In the genomic region with DNA sequence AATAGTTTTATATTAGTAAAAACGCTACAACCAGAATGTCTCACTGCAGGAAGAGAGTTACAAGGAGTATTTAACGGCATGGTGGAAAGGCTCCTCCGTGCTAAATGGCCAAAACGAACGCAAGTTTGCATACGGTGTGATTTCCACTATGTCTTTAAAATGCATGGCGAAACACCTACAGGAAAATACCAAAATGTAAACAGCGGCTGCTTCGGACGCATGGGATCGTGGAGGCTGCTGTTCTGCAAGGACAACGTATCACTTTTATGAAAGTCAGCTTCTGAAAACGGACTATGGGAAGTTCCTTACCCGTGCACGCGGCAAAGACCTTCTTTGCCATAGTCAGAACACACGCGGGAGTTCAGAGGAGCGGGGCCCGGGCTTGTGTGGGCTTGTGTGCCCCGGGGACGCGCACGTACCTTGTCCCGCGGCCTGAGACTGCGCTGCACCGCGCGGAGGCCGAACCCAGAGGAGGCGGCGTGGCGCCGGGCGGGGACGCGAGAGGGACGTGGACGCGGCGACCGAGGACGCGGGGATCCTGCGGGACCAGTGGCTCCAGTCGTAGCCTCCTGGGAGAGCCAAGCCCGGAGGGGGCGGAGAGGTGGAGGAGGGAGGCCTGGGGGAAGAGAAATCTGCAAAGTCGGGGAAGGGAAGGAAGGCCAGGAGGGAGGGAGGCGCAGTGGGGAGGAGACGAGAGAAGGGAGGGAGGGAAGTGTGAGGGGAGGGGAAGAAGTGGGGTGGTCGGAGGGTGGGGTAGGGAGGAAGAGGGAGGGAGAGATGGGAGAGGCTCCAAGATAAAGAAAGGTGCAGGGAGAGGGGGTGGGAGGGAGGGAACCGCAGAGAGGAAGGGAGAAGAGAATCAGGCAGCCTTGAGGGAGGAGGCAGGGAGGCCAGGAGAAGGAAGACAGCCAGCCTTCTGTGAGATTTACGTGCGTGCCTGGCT, we compare ENCODE assay signal across 8 cellular contexts. TPM values are rescaled to one million over a fixed set of nuclear protein-coding genes. Genes with fewer than 3 reads are reported as not detected.
A peak's percentile ranks its signal among the peaks of the same experiment; 100 is the strongest.
DNase-seq lines count a peak whose midpoint lies in the region; ATAC-seq lines count a peak whose summit lies in the region.

Gene CMBL (minus strand): TSS at position 697 of the 943 bp plus-strand sequence. CDS start 17,140 bp downstream, outside the sequence.

- peak in 1 of 5 donors; percentile 8 for DNase-seq in CD4-positive, alpha-beta memory T cell
- peak; percentile 67 for DNase-seq in NCI-H510A treated with DMSO at 0.1 percent for 48 hours (lab: John Stamatoyannopoulos, UW)
- DNase-seq in activated naive CD4-positive, alpha-beta T cell treated with anti-CD3 and anti-CD28 coated beads, Interleukin-2, amount 50 U/mL, for 16 hours, result peak; percentile 36
- peak; percentile 18 to 83 (median 66) for DNase-seq in head of caudate nucleus
- no peak for DNase-seq in neuronal stem cell (ENCODE audit: low spot score)
- no peak for DNase-seq in T1000 (lab: John Stamatoyannopoulos, UW)

- H2BK120ac ChIP-seq in neuronal stem cell (ENCODE audit: low read depth, low read length), result no peak within 1 kb of the TSS

- H3K14ac ChIP-seq in neuronal stem cell (ENCODE audit: low read length), result peak within 1 kb of the TSS; percentile 97

- H3K4me1 Mint-ChIP-seq in CD4-positive, alpha-beta memory T cell, result peaks cover 4 to 9% (median 6%) of the 10 kb centered on the region in 4 donors

- H4K91ac ChIP-seq in neuronal stem cell (ENCODE audit: low read depth, low read length, poor library complexity), result peak within 1 kb of the TSS; percentile 77

- no peaks in the 10 kb centered on the region for H3K27me3 ChIP-seq in CD4-positive, alpha-beta memory T cell (ENCODE audit: insufficient read depth, low read length)
- H3K27me3 ChIP-seq in neuronal stem cell (ENCODE audit: control insufficient read depth in 3 of 3, insufficient read depth in 3 of 3, low read depth in 1 of 3, low read length in 3 of 3), result peaks cover 0 to 2% (median 0%) of the 10 kb centered on the region in 3 experiments

- H3K36me3 Mint-ChIP-seq in CD4-positive, alpha-beta memory T cell, result no peaks in the 10 kb centered on the region

- H3K4me3 ChIP-seq in CD4-positive, alpha-beta memory T cell (ENCODE audit: low read length in 2 of 2), result peak within 1 kb of the TSS in 1 of 2 donors; percentile 3
- peak within 1 kb of the TSS; percentile 60 to 82 for H3K4me3 ChIP-seq in neuronal stem cell (ENCODE audit: low read length in 2 of 2)

- H2AK5ac ChIP-seq in neuronal stem cell (ENCODE audit: low read depth, low read length), result no peak within 1 kb of the TSS

- peak within 1 kb of the TSS; percentile 67 for H3K4me2 ChIP-seq in neuronal stem cell (ENCODE audit: insufficient read depth, low read length, poor library complexity, severe bottlenecking)

- H3K27ac ChIP-seq in CD4-positive, alpha-beta memory T cell (ENCODE audit: low read depth, low read length), result no peak within 1 kb of the TSS
- no peak within 1 kb of the TSS for H3K27ac ChIP-seq in neuronal stem cell (replicated peaks; ENCODE audit: low read length)

- H3K27ac Mint-ChIP-seq in CD4-positive, alpha-beta memory T cell, result peak within 1 kb of the TSS in 1 of 7 donors; percentile 14

- intact Hi-C loops in CD4-positive, alpha-beta memory T cell (cut with micrococcal nuclease), result no loop called here
- intact Hi-C loops in head of caudate nucleus (cut with DNase I), result no loop called here

- H3K9me3 ChIP-seq in CD4-positive, alpha-beta memory T cell (ENCODE audit: control insufficient read depth in 1 of 2, low read length in 2 of 2), result no peaks in the 10 kb centered on the region
- peaks cover 0 to 3% of the 10 kb centered on the region in 2 donors for H3K9me3 ChIP-seq in neuronal stem cell (replicated peaks in 1 of 2; ENCODE audit: control insufficient read depth in 2 of 2, insufficient read depth in 1 of 2, low read depth in 1 of 2, low read length in 2 of 2)

- H2BK15ac ChIP-seq in neuronal stem cell (ENCODE audit: low read length), result no peak within 1 kb of the TSS

- peaks cover 4% of the 10 kb centered on the region for H3K4me1 ChIP-seq in CD4-positive, alpha-beta memory T cell (ENCODE audit: insufficient read depth, low read length)
- peaks cover 0 to 8% of the 10 kb centered on the region in 2 donors for H3K4me1 ChIP-seq in neuronal stem cell (ENCODE audit: control insufficient read depth in 2 of 2, insufficient read depth in 1 of 2, low read depth in 1 of 2, low read length in 2 of 2)

- H3K4me3 Mint-ChIP-seq in CD4-positive, alpha-beta memory T cell, result peak within 1 kb of the TSS; percentile 79 to 87 (median 83)

- no peaks in the 10 kb centered on the region for H3K36me3 ChIP-seq in CD4-positive, alpha-beta memory T cell (ENCODE audit: insufficient read depth, low read length)
- H3K36me3 ChIP-seq in neuronal stem cell (replicated peaks in 1 of 2; ENCODE audit: control insufficient read depth in 2 of 2, insufficient read depth in 2 of 2, low read length in 2 of 2), result no peaks in the 10 kb centered on the region

- no CpG with 5 or more reads among the region's 56 CpGs for WGBS in neuronal stem cell (ENCODE audit: extremely low coverage in 2 of 2, insufficient read length in 2 of 2, insufficient replicate concordance in 1 of 2), 2 donors

- peak within 1 kb of the TSS; percentile 99 for H3K18ac ChIP-seq in neuronal stem cell (ENCODE audit: low read length)

- H3K27me3 Mint-ChIP-seq in CD4-positive, alpha-beta memory T cell, result peaks cover 4 to 8% of the 10 kb centered on the region in 2 donors

- H2BK5ac ChIP-seq in neuronal stem cell (ENCODE audit: low read length), result no peak within 1 kb of the TSS

- no peaks in the 10 kb centered on the region for H3K79me1 ChIP-seq in neuronal stem cell (ENCODE audit: low read depth, low read length)

- H4K8ac ChIP-seq in neuronal stem cell (ENCODE audit: low read depth, low read length), result no peak within 1 kb of the TSS

- peak; percentile 85 for ATAC-seq in GM19023 (IDR thresholded peaks at IDR 0.05; ENCODE audit: unreplicated experiment)
- peak; percentile 89 for ATAC-seq in HG03139 (IDR thresholded peaks at IDR 0.05; ENCODE audit: unreplicated experiment)

- H3K9ac ChIP-seq in neuronal stem cell (ENCODE audit: low read depth, low read length, poor library complexity), result peak within 1 kb of the TSS; percentile 93

- peak within 1 kb of the TSS; percentile 96 for H2AFZ ChIP-seq in neuronal stem cell (ENCODE audit: low read length)

- peak within 1 kb of the TSS; percentile 58 for H2BK12ac ChIP-seq in neuronal stem cell (ENCODE audit: low read length)

- CTCF ChIA-PET in CD4-positive, alpha-beta memory T cell (lab: Charles Lee; ENCODE audit: partially characterized antibody), result no interaction called here

- peak within 1 kb of the TSS; percentile 80 for H3K23ac ChIP-seq in neuronal stem cell (ENCODE audit: low read depth, low read length, poor library complexity)

- peaks cover 0 to 2% (median 0%) of the 10 kb centered on the region in 8 donors for H3K9me3 Mint-ChIP-seq in CD4-positive, alpha-beta memory T cell

- H3K4ac ChIP-seq in neuronal stem cell (ENCODE audit: low read length), result peak within 1 kb of the TSS; percentile 69

- POLR2A ChIA-PET in CD4-positive, alpha-beta memory T cell (lab: Charles Lee; ENCODE audit: partially characterized antibody), result no interaction called here

RNA-seq across cellular contexts. Expression of gene CMBL, which starts in this region (rescaled TPM):
- total RNA-seq in CD4-positive, alpha-beta memory T cell, result 1 to 10 TPM; 1.5 to 1.9 TPM
- under 1 TPM in 1 of 2 donors, not detected in 1; 0.33 TPM for polyA plus RNA-seq in CD4-positive, alpha-beta memory T cell
- 36.5 TPM for polyA plus RNA-seq in neuronal stem cell (2013, experiment 1 of 2)
- 35.9 TPM for polyA plus RNA-seq in neuronal stem cell (2013, experiment 2 of 2)

Comparison
In these comparisons a context has a peak if more than half of its experiments do, and no peak if none do; other contexts are left out.
1. DNase-seq: peak in NCI-H510A treated with DMSO at 0.1 percent for 48 hours (single experiment), activated naive CD4-positive, alpha-beta T cell treated with anti-CD3 and anti-CD28 coated beads, Interleukin-2, amount 50 U/mL, for 16 hours (single experiment) and head of caudate nucleus (42 of 42); none in neuronal stem cell (single experiment) and T1000 (single experiment).